In the genomic region with DNA sequence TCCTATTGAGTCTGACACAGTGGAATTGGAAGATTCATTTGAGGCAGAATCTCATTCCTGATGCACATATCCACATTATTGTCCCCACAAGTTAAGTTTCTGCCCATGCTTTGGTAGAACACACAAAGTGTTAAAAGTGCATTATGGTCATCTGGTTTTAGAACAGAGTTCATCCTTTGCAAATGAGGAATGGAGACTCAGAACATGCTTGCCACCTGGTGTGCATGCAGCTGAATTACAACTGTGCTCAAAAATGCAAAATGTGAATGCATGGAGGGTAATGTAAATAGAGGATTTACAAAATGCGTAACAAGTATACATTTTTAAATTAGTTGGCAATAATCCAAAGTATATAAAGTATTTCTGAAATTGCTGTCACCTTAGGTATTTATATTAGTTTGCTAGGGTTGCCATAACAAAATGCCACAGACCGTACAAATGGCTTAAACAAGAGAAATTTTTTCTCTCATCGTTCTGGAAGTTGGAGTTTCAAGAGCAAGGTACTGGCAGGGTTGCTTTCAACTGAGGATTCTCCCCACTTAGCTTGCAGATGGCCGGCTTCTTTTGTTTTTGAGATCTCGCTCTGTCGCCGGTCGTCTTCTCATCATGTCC, we compare ENCODE assay signal across 9 cellular contexts.
A peak's percentile ranks its signal among the peaks of the same experiment; 100 is the strongest.
DNase-seq lines count a peak whose midpoint lies in the region; ATAC-seq, FAIRE-seq and TF ChIP-seq lines count a peak whose summit lies in the region.
"Had no signal": no experiment of that assay in that cellular context is flagged by ENCODE, and none has a peak within 500 bp of the region (broad histone marks: within the 10 kb centered on the region; RNA-seq: fewer than 3 reads in every experiment).

No MANE protein-coding gene starts in this region.

- FAIRE-seq in GM18507 (lab: Jason Lieb, UNC): peak; percentile 36

- TF ChIP-seq EP300 in neural cell (conservative IDR thresholded peaks at IDR 0.05; ENCODE audit: poor library complexity, severe bottlenecking): no peak

- H3K9me3 ChIP-seq in neural cell (ENCODE audit: low read length): no peaks in the 10 kb centered on the region

- H3F3A ChIP-seq in neural cell (ENCODE audit: insufficient read depth, low read length, poor library complexity, severe bottlenecking): no peaks in the 10 kb centered on the region

- H3K36me3 ChIP-seq in neural cell (ENCODE audit: insufficient read depth, low read length): no peaks in the 10 kb centered on the region

- no peaks in the 10 kb centered on the region for H3K27me3 ChIP-seq in neural cell (ENCODE audit: insufficient read depth, low read depth, low read length)

- H3K4me2 ChIP-seq in neural cell (ENCODE audit: low read length): no peak overlapping the region

- TF ChIP-seq RAD21 in neural cell (conservative IDR thresholded peaks at IDR 0.05): peak; percentile 99

- H3K9me2 ChIP-seq in neural cell (ENCODE audit: insufficient read depth, low read length): no peaks in the 10 kb centered on the region

- no peak overlapping the region for H3K4me3 ChIP-seq in neural cell (ENCODE audit: low read length)

- DNase-seq in AG08395 (ENCODE audit: low spot score): peak; percentile 51
- peak; percentile 9 for DNase-seq in GM18507 (ENCODE audit: extremely low spot score, insufficient read length, low read depth)
- peak; percentile 65 for DNase-seq in NCI-H774 (lab: John Stamatoyannopoulos, UW)
- peak; percentile 56 for DNase-seq in dermis blood vessel endothelial cell
- DNase-seq in activated T-cell treated with anti-CD3 and anti-CD28 coated beads, Interleukin-2, amount 50 U/mL, for 1 hour: no peak

- H3K79me2 ChIP-seq in neural cell (replicated peaks; ENCODE audit: insufficient read depth, low read length): no peaks in the 10 kb centered on the region

- peak; percentile 62 for ATAC-seq in HG03039 (IDR thresholded peaks at IDR 0.05; ENCODE audit: unreplicated experiment)
- ATAC-seq in GM18517 (IDR thresholded peaks at IDR 0.05; ENCODE audit: unreplicated experiment): no peak

- no peak overlapping the region for H3K9ac ChIP-seq in neural cell (ENCODE audit: low read length)

- peak; percentile 96 for TF ChIP-seq CTCF in neural cell (IDR thresholded peaks at IDR 0.05; ENCODE audit: poor library complexity, severe bottlenecking)

- H2AFZ ChIP-seq in neural cell (ENCODE audit: low read depth, low read length): no peak overlapping the region

- no peak overlapping the region for H3K27ac ChIP-seq in neural cell (ENCODE audit: low read length)
- H3K27ac ChIP-seq: epithelial cell of prostate had no signal

- no peaks in the 10 kb centered on the region for H4K20me1 ChIP-seq in neural cell (ENCODE audit: insufficient read depth)

TF ChIP-seq in neural cell, 6 proteins besides CTCF, POLR2A, EP300 and RAD21:
- no peak for TF ChIP-seq MXI1 (conservative IDR thresholded peaks at IDR 0.05; ENCODE audit: poor library complexity, severe bottlenecking)
- peak; percentile 99 for TF ChIP-seq SMC3 (conservative IDR thresholded peaks at IDR 0.05; ENCODE audit: poor library complexity)
- no peak for TF ChIP-seq POLR2AphosphoS5 (IDR thresholded peaks at IDR 0.05)
TF ChIP-seq in neural cell: peak in this region for 1.
